ENCODE assay signal across 9 cellular contexts in genomic region chr1:161473363-161473762, GRCh38. TPM values are rescaled to one million over a fixed set of nuclear protein-coding genes. Genes with fewer than 3 reads are reported as not detected.
DNase-seq lines count a peak whose midpoint lies in the region.
"Had no signal": no experiment of that assay in that cellular context is flagged by ENCODE, and none has a peak within 500 bp of the region (broad histone marks: within the 10 kb centered on the region; RNA-seq: fewer than 3 reads in every experiment).

No MANE protein-coding gene starts in this region.

- WGBS in ectodermal cell, 2 experiments = 1% methylated on average over 8 of the region's 8 CpGs

- peak; percentile 28 for DNase-seq in activated CD4-positive, alpha-beta T cell treated with anti-CD3 and anti-CD28 coated beads for 48 hours
- DNase-seq in activated CD4-positive, alpha-beta T cell treated with anti-CD3 and anti-CD28 coated beads for 1 hour = no peak
- DNase-seq in NOMO-1 treated with dmso at 0.1 percent for 144 hours (lab: John Stamatoyannopoulos, UW; ENCODE audit: unreplicated experiment) = peak; percentile 28
- DNase-seq in skeletal muscle cell (ENCODE audit: low read depth) = no peak
- DNase-seq in COLO829 (ENCODE audit: low spot score) = no peak
- DNase-seq in cerebellum (ENCODE audit: low spot score) = no peak
- no peak for DNase-seq in occipital lobe (lab: John Stamatoyannopoulos, UW)
- DNase-seq: CD8-positive, alpha-beta T cell had no signal

- H3K4me3 ChIP-seq in ectodermal cell (ENCODE audit: insufficient read depth, low read depth, low read length) (peak overlapping the region; percentile 27), skeletal muscle cell (ENCODE audit: low read depth, low read length) (peak overlapping the region; percentile 8)

- H3K36me3 ChIP-seq in ectodermal cell (ENCODE audit: control insufficient read depth, insufficient read depth, low read length) = no peaks in the 10 kb centered on the region

- no peaks in the 10 kb centered on the region for H3K4me1 ChIP-seq in ectodermal cell (ENCODE audit: control insufficient read depth, insufficient read depth, low read length)

- no peaks in the 10 kb centered on the region for H3K9me3 ChIP-seq in ectodermal cell (ENCODE audit: control insufficient read depth, low read length)

- H3K27ac ChIP-seq in ectodermal cell (ENCODE audit: insufficient read depth, low read depth, low read length, poor library complexity, severe bottlenecking) = no peak overlapping the region

- peaks cover 25% of the 10 kb centered on the region for H3K27me3 ChIP-seq in ectodermal cell (ENCODE audit: control insufficient read depth, insufficient read depth, low read length, poor library complexity, severe bottlenecking)

RNA-seq across cellular contexts. Expression of gene FCGR2A, which starts 31.9 kb away (rescaled TPM):
- polyA plus RNA-seq in ectodermal cell (2013, experiment 1 of 4) = not detected
- 0.07 TPM for polyA plus RNA-seq in ectodermal cell (2013, experiment 2 of 4)
- polyA plus RNA-seq in ectodermal cell (2013, experiment 3 of 4) = 0.75 TPM
- polyA plus RNA-seq in ectodermal cell (2013, experiment 4 of 4) = not detected
- total RNA-seq in cerebellum = 7.4 TPM
- 8.4 TPM for total RNA-seq in occipital lobe

RNA-seq across cellular contexts. Expression of gene HSPA6, which starts 51.0 kb away (rescaled TPM):
- polyA plus RNA-seq in ectodermal cell (2013, experiment 1 of 4) = not detected
- not detected for polyA plus RNA-seq in ectodermal cell (2013, experiment 2 of 4)
- not detected for polyA plus RNA-seq in ectodermal cell (2013, experiment 3 of 4)
- not detected for polyA plus RNA-seq in ectodermal cell (2013, experiment 4 of 4)
- total RNA-seq in cerebellum (0.27 TPM), occipital lobe (0.31 TPM)

Comparison
In these comparisons a context has a peak if more than half of its experiments do, and no peak if none do; other contexts are left out.
1. DNase-seq: peak in activated CD4-positive, alpha-beta T cell treated with anti-CD3 and anti-CD28 coated beads for 48 hours (single experiment) and NOMO-1 treated with dmso at 0.1 percent for 144 hours (single experiment); none in activated CD4-positive, alpha-beta T cell treated with anti-CD3 and anti-CD28 coated beads for 1 hour (single experiment), skeletal muscle cell (single experiment), COLO829 (single experiment), cerebellum (single experiment) and occipital lobe (single experiment).